9 cellular contexts compared by ENCODE assay signal in the genomic region with DNA sequence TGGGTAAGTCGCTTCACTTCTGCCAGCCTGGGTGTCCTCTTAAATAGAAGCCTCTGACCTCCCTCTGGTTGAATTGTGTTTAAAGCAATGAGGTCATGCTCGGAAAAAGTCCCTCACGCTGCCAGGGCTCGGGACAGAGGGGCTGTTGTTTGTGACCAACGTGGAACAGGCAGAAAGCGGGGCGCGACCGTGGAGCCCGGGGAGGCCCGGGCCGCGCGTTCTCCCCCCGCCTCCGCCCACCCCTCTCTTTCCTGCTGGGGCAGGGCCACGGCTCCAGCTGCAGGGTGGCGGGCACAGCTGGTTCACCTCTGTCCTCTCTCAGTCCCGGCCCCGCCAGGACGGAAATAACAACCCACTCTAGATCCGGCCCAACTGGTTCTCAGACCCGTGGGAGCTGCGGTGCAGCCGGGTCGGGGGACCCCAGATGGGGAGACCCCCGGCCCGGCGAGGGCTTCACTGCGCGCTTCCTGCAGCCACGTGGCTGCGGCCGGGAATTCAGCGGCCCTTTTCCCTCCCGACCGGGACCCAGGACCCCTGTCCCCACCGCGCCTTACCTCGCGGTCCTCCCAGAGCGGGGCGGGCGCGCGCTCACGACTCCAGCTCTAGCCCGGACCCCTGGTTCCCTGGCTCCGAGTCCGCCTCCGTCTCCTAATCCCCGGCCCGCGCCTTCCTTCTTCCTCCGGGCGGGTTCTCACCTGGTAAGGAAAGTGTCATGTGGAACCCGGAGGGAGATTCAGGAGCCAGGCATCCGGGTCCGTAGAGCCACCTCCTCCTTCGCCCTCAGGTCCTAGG. TPM values are rescaled to one million over a fixed set of nuclear protein-coding genes. Genes with fewer than 3 reads are reported as not detected.
DNase-seq lines count a peak whose midpoint lies in the region; ATAC-seq and TF ChIP-seq lines count a peak whose summit lies in the region.
"Had no signal": no experiment of that assay in that cellular context is flagged by ENCODE, and none has a peak within 500 bp of the region (broad histone marks: within the 10 kb centered on the region; RNA-seq: fewer than 3 reads in every experiment).

No MANE protein-coding gene starts in this region.

- intact Hi-C loops in PC-3 (cut with micrococcal nuclease) (no loop called here), right lobe of liver (cut with DNase I) (no loop called here), testis (cut with DNase I; ENCODE audit: low total_unique reads) (no loop called here)

- H3K36me3 ChIP-seq in PC-3 (ENCODE audit: low read depth, low read length), result no peaks in the 10 kb centered on the region
- H3K36me3 ChIP-seq in right lobe of liver, result no peaks in the 10 kb centered on the region
- H3K36me3 ChIP-seq in testis (ENCODE audit: low read depth, missing control alignments), result no peaks in the 10 kb centered on the region

- CTCF ChIA-PET in PC-3 (lab: Charles Lee), result no interaction called here

- H3K27ac ChIP-seq in PC-3 (ENCODE audit: low read length), result no peak overlapping the region
- peak overlapping the region in 2 of 3 donors; percentile 37 to 66 for H3K27ac ChIP-seq in right lobe of liver
- peak overlapping the region in 1 of 2 donors; percentile 72 for H3K27ac ChIP-seq in testis

- H3K79me2 ChIP-seq in PC-3 (ENCODE audit: low read length), result no peaks in the 10 kb centered on the region

- H3K9me3 ChIP-seq in PC-3 (ENCODE audit: low read length) (no peaks in the 10 kb centered on the region), right lobe of liver (no peaks in the 10 kb centered on the region), testis (no peaks in the 10 kb centered on the region)

- ATAC-seq in PC-3 (peak; percentile 48), right lobe of liver (peak; percentile 25 to 39 (median 34)), GM21619 (IDR thresholded peaks at IDR 0.05; ENCODE audit: unreplicated experiment) (no peak), GM21717 (IDR thresholded peaks at IDR 0.05; ENCODE audit: unreplicated experiment) (no peak)

- no TSS peak for BruUV-seq in PC-3 (replicated peaks; lab: Mats Ljungman, UMichigan)

- H3K4me3 ChIP-seq in PC-3 (ENCODE audit: low read length), result peak overlapping the region; percentile 52
- peak overlapping the region in 2 of 3 donors; percentile 14 to 31 for H3K4me3 ChIP-seq in right lobe of liver
- H3K4me3 ChIP-seq in testis, result peak overlapping the region; percentile 29 to 32

- 0% methylated on average over 14 of the region's 60 CpGs for WGBS in right lobe of liver (ENCODE audit: insufficient coverage, low coverage, low lambda C conversion rate, missing lambda C conversion rate)
- 3 to 4% methylated on average over 37 to 59 of the region's 60 CpGs for WGBS in testis, 2 donors

- TF ChIP-seq CTCF in PC-3 (conservative IDR thresholded peaks at IDR 0.05; ENCODE audit: low read depth, low read length) (no peak), right lobe of liver (IDR thresholded peaks at IDR 0.05) (no peak), testis (IDR thresholded peaks at IDR 0.05) (no peak)

- peak overlapping the region; percentile 11; the same call in 1 of the 2 replicates for H3K9ac ChIP-seq in PC-3 (ENCODE audit: low read length)

- H3F3A ChIP-seq in PC-3 (ENCODE audit: low read length, unreplicated experiment), result no peaks in the 10 kb centered on the region

- peak overlapping the region; percentile 64 for H3K4me2 ChIP-seq in PC-3 (ENCODE audit: low read length)

- TF ChIP-seq POLR2A in right lobe of liver (IDR thresholded peaks at IDR 0.05) (no peak), testis (IDR thresholded peaks at IDR 0.05) (no peak)

- H3K27me3 ChIP-seq in PC-3 (ENCODE audit: low read length) (peaks cover 24% of the 10 kb centered on the region), right lobe of liver (peaks cover 0 to 9% of the 10 kb centered on the region in 2 donors), testis (no peaks in the 10 kb centered on the region)

- POLR2A ChIA-PET in PC-3 (lab: Charles Lee; ENCODE audit: unreplicated experiment), result no interaction called here

- peak overlapping the region; percentile 54 for H2AFZ ChIP-seq in PC-3 (ENCODE audit: low read length)

- DNase-seq in PC-3 (no peak), dermis blood vessel endothelial cell (peak; percentile 76), right lobe of liver (no peak), testis (no peak), kidney glomerular epithelial cell (lab: John Stamatoyannopoulos, UW) (no peak), NCI-H748 (lab: John Stamatoyannopoulos, UW; ENCODE audit: unreplicated experiment) (no peak)

- H3K4me1 ChIP-seq in PC-3 (ENCODE audit: insufficient read depth, low read length) (peaks cover 13% of the 10 kb centered on the region; the same call in 1 of the 2 replicates), right lobe of liver (no peaks in the 10 kb centered on the region), testis (peaks cover 9% of the 10 kb centered on the region)

- H4K20me1 ChIP-seq in PC-3 (ENCODE audit: low read length), result no peaks in the 10 kb centered on the region

- no peaks in the 10 kb centered on the region for H3K9me2 ChIP-seq in PC-3 (replicated peaks; ENCODE audit: low read length)

RNA-seq across cellular contexts. Expression of gene CDC42EP5, which starts 1.9 kb away (rescaled TPM):
- total RNA-seq in PC-3 (2014; rRNA removed), result 0.73 and 1.4 TPM in 2 replicates
- total RNA-seq in dermis blood vessel endothelial cell, result 86.9 and 136 TPM in 2 replicates
- total RNA-seq in right lobe of liver, result 1 to 10 TPM; 1.3 to 3.7 (median 2.0) TPM
- 10 to 100 TPM; 10.2 to 11.9 TPM for total RNA-seq in testis
- polyA plus RNA-seq in testis (ENCODE audit: insufficient read depth, low read depth, low replicate concordance), result 7.8 TPM

RNA-seq across cellular contexts. Expression of gene LENG9, which starts 7.6 kb away (rescaled TPM):
- total RNA-seq in PC-3 (2014; rRNA removed), result 7.1 and 12.6 TPM in 2 replicates
- total RNA-seq in dermis blood vessel endothelial cell, result 6.0 and 7.5 TPM in 2 replicates
- 1 to 10 TPM; 1.5 to 5.7 (median 3.3) TPM for total RNA-seq in right lobe of liver
- 1 to 10 TPM; 5.6 to 5.8 TPM for total RNA-seq in testis
- 1.9 TPM for polyA plus RNA-seq in testis (ENCODE audit: insufficient read depth, low read depth, low replicate concordance)

RNA-seq across cellular contexts. Expression of gene LENG8, which starts 22.2 kb away (rescaled TPM):
- total RNA-seq in PC-3 (2014; rRNA removed) (55.5 and 65.8 TPM in 2 replicates), dermis blood vessel endothelial cell (40.7 and 41.0 TPM in 2 replicates), right lobe of liver (10 to 100 TPM; 29.8 to 66.3 (median 41.1) TPM), testis (100 to 1,000 TPM; 313 to 507 TPM)
- polyA plus RNA-seq in testis (ENCODE audit: insufficient read depth, low read depth, low replicate concordance), result 167 TPM

RNA-seq across cellular contexts. Expression of gene LAIR2, which starts 31.4 kb away (rescaled TPM):
- not detected in 2 replicates for total RNA-seq in PC-3 (2014; rRNA removed)
- not detected in 2 replicates for total RNA-seq in dermis blood vessel endothelial cell
- under 1 TPM in 1 of 6 experiments, not detected in 5; 0.38 TPM for total RNA-seq in right lobe of liver
- not detected for total RNA-seq in testis
- polyA plus RNA-seq in testis (ENCODE audit: insufficient read depth, low read depth, low replicate concordance), result 0.65 TPM
- total RNA-seq: M059J had no signal

RNA-seq across cellular contexts. Expression of gene TTYH1, which starts 55.9 kb away (rescaled TPM):
- total RNA-seq in PC-3 (2014; rRNA removed) (1.1 and 3.7 TPM in 2 replicates), dermis blood vessel endothelial cell (not detected in 2 replicates), right lobe of liver (under 1 TPM in 5 of 6 experiments, not detected in 1; 0.30 to 0.93 (median 0.35) TPM), testis (100 to 1,000 TPM; 226 to 248 TPM)
- 126 TPM for polyA plus RNA-seq in testis (ENCODE audit: insufficient read depth, low read depth, low replicate concordance)
- total RNA-seq: M059J had no signal

Comparison
In these comparisons a context has a peak if more than half of its experiments do, and no peak if none do; other contexts are left out.
1. ATAC-seq: peak in PC-3 (single experiment) and right lobe of liver (4 of 4); none in GM21619 (single experiment) and GM21717 (single experiment).
2. Peak in every context shown above with its lines, with median percentiles within 50 percentile points of each other: H3K4me3 ChIP-seq.